ENCODE assay signal across 9 cellular contexts in genomic region chr20:8535403-8536003, GRCh38.
A peak's percentile ranks its signal among the peaks of the same experiment; 100 is the strongest.
DNase-seq lines count a peak whose midpoint lies in the region; ATAC-seq, FAIRE-seq and TF ChIP-seq lines count a peak whose summit lies in the region.
"Had no signal": no experiment of that assay in that cellular context is flagged by ENCODE, and none has a peak within 500 bp of the region (broad histone marks: within the 10 kb centered on the region; RNA-seq: fewer than 3 reads in every experiment).

No MANE protein-coding gene starts in this region.

- H4K8ac ChIP-seq in H1 (ENCODE audit: extremely low read depth, insufficient read depth, low read length): no peak overlapping the region

- H3K4me3 Mint-ChIP-seq in stimulated activated naive CD8-positive, alpha-beta T cell treated with anti-CD3 and anti-CD28 coated beads, Interleukin-15, amount 100 ng/mL, for 72 hours: no peak overlapping the region

- H3K9me3 ChIP-seq in H1 (ENCODE audit: insufficient read depth in 2 of 2, low read depth in 1 of 2, low read length in 1 of 2): no peaks in the 10 kb centered on the region

- no peak for TF ChIP-seq POLR2A in H1 (IDR thresholded peaks at IDR 0.05; ENCODE audit: control extremely low read depth in 1 of 2, low read depth in 2 of 2, low read length in 2 of 2)

- peak; percentile 32 to 53; a peak in 3 of 4 replicates for TF ChIP-seq RAD21 in H1 (IDR thresholded peaks at IDR 0.05 in 1 of 2, conservative IDR thresholded peaks at IDR 0.05 in 1 of 2; ENCODE audit: low read depth in 2 of 2, low read length in 2 of 2)

- no peak overlapping the region for H3K4me2 ChIP-seq in H1 (ENCODE audit: insufficient read depth in 1 of 2, low read depth in 2 of 2, low read length in 2 of 2)

- H3K23ac ChIP-seq in H1 (ENCODE audit: insufficient read length): no peak overlapping the region

- H3K27me3 Mint-ChIP-seq in stimulated activated naive CD8-positive, alpha-beta T cell treated with anti-CD3 and anti-CD28 coated beads, Interleukin-15, amount 100 ng/mL, for 72 hours: no peaks in the 10 kb centered on the region

- H3K4me1 Mint-ChIP-seq in stimulated activated naive CD8-positive, alpha-beta T cell treated with anti-CD3 and anti-CD28 coated beads, Interleukin-15, amount 100 ng/mL, for 72 hours: no peaks in the 10 kb centered on the region

- no peak overlapping the region for H3K27ac Mint-ChIP-seq in stimulated activated naive CD8-positive, alpha-beta T cell treated with anti-CD3 and anti-CD28 coated beads, Interleukin-15, amount 100 ng/mL, for 72 hours

- H3K79me2 ChIP-seq in H1 (ENCODE audit: control insufficient read depth in 1 of 2, insufficient read depth in 2 of 2, low read length in 2 of 2): no peaks in the 10 kb centered on the region

- H3K9ac ChIP-seq in H1 (replicated peaks in 1 of 4; ENCODE audit: extremely low read depth in 1 of 4, low read depth in 3 of 4, low read length in 3 of 4): no peak overlapping the region

- H3K4me3 ChIP-seq in H1 (ENCODE audit: extremely low read depth in 1 of 4, insufficient read depth in 2 of 4, low read depth in 3 of 4, low read length in 4 of 4): no peak overlapping the region

- H4K5ac ChIP-seq in H1 (ENCODE audit: insufficient read length, low read depth, low read length): no peak overlapping the region

- CTCF ChIA-PET in H1 (lab: Charles Lee; ENCODE audit: partially characterized antibody): interaction anchor here (0.7 to 3.2 kb wide), 26 partner anchors 9 to 512 kb away, joined by 3 to 23 read pairs (median 4); no protein-coding TSS in a partner anchor

- TF ChIP-seq CTCF in H1 (IDR thresholded peaks at IDR 0.05; ENCODE audit: control extremely low read depth in 1 of 3, insufficient read depth in 1 of 3, low read depth in 1 of 3, low read length in 3 of 3): peak; percentile 36 to 61 (median 61)

- H3K27ac ChIP-seq in H1 (ENCODE audit: low read depth, low read length): no peak overlapping the region

- TF ChIP-seq EP300 in H1 (IDR thresholded peaks at IDR 0.05; ENCODE audit: borderline replicate concordance in 1 of 2, low read depth in 2 of 2, low read length in 2 of 2): no peak

- peaks cover 0 to 3% (median 0%) of the 10 kb centered on the region in 4 experiments; a peak in 1 of 7 replicates for H3K4me1 ChIP-seq in H1 (replicated peaks in 1 of 4; ENCODE audit: control insufficient read depth in 3 of 4, insufficient read depth in 4 of 4, low read length in 3 of 4)

- H3K27me3 ChIP-seq in H1 (replicated peaks in 1 of 4; ENCODE audit: control insufficient read depth in 3 of 4, extremely low read depth in 1 of 4, insufficient read depth in 3 of 4, low read length in 3 of 4): no peaks in the 10 kb centered on the region

- H3K9me3 Mint-ChIP-seq in stimulated activated naive CD8-positive, alpha-beta T cell treated with anti-CD3 and anti-CD28 coated beads, Interleukin-15, amount 100 ng/mL, for 72 hours: no peaks in the 10 kb centered on the region

- H2BK20ac ChIP-seq in H1 (ENCODE audit: low read length): no peak overlapping the region

- no peak overlapping the region for H3K18ac ChIP-seq in H1 (ENCODE audit: extremely low read depth, low read length)

- no peak overlapping the region for H2AK5ac ChIP-seq in H1 (ENCODE audit: low read depth, low read length)

- DNase-seq in stimulated activated naive CD8-positive, alpha-beta T cell treated with anti-CD3 and anti-CD28 coated beads, Interleukin-15, Interleukin-2, amounts not matched to agents 100 U/mL and 50 U/mL, for 24 hours: peak; percentile 12
- no peak for DNase-seq in stimulated activated naive CD8-positive, alpha-beta T cell treated with anti-CD3 and anti-CD28 coated beads, Interleukin-15, amount 100 ng/mL, for 72 hours
- peak; percentile 4 for DNase-seq in NCI-H146 treated with DMSO at 0.1 percent for 48 hours (lab: John Stamatoyannopoulos, UW; ENCODE audit: unreplicated experiment)
- no peak for DNase-seq in H1 (ENCODE audit: low read depth in 1 of 2, low spot score in 2 of 2)
- no peak for DNase-seq in putamen (ENCODE audit: low spot score)
- DNase-seq in hypothalamus (lab: John Stamatoyannopoulos, UW): no peak
- DNase-seq: cerebellar nuclear complex had no signal

- no peak overlapping the region for H3K14ac ChIP-seq in H1 (ENCODE audit: insufficient read length)

- H3K4ac ChIP-seq in H1 (replicated peaks; ENCODE audit: insufficient read length, low read depth, low read length): no peak overlapping the region

- no peaks in the 10 kb centered on the region for H4K20me1 ChIP-seq in H1 (replicated peaks in 1 of 2; ENCODE audit: control insufficient read depth in 1 of 2, insufficient read depth in 2 of 2, low read length in 2 of 2)

- H3K23me2 ChIP-seq in H1 (ENCODE audit: low read depth, low read length): no peaks in the 10 kb centered on the region

- POLR2A ChIA-PET in H1 (lab: Charles Lee; ENCODE audit: partially characterized antibody): no interaction called here

- no peak overlapping the region for H4K91ac ChIP-seq in H1 (replicated peaks; ENCODE audit: insufficient read length, low read length)

- no peak overlapping the region for H2BK5ac ChIP-seq in H1 (ENCODE audit: low read depth, low read length)

- H2BK120ac ChIP-seq in H1 (replicated peaks; ENCODE audit: low read depth, low read length): no peak overlapping the region

- no peak overlapping the region for H3K56ac ChIP-seq in H1 (replicated peaks; ENCODE audit: insufficient read length, low read depth, low read length)

- no peak overlapping the region for H2BK15ac ChIP-seq in H1 (ENCODE audit: low read length)

- no peaks in the 10 kb centered on the region for H3K79me1 ChIP-seq in H1 (ENCODE audit: low read depth, low read length)

- H2AFZ ChIP-seq in H1 (ENCODE audit: low read length): no peak overlapping the region

- H3K36me3 ChIP-seq in H1 (ENCODE audit: control insufficient read depth in 2 of 4, insufficient read depth in 4 of 4, low read length in 3 of 4): no peaks in the 10 kb centered on the region

- no peak for FAIRE-seq in H1 (lab: Jason Lieb, UNC)

- no peak for ATAC-seq in stimulated activated naive CD8-positive, alpha-beta T cell treated with anti-CD3 and anti-CD28 coated beads, Interleukin-15, Interleukin-2, amounts not matched to agents 100 U/mL and 50 U/mL, for 24 hours
- no peak for ATAC-seq in stimulated activated naive CD8-positive, alpha-beta T cell treated with anti-CD3 and anti-CD28 coated beads, Interleukin-15, amount 100 ng/mL, for 72 hours
- ATAC-seq in HG02642 (IDR thresholded peaks at IDR 0.05; ENCODE audit: poor library complexity, unreplicated experiment) (no peak), GM18870 (IDR thresholded peaks at IDR 0.05; ENCODE audit: unreplicated experiment) (no peak)

- no peak overlapping the region for H2BK12ac ChIP-seq in H1 (ENCODE audit: low read depth, low read length)

- WGBS in H1 (ENCODE audit: extremely low coverage in 1 of 2, insufficient coverage in 1 of 2, insufficient read length in 1 of 2, insufficient replicate concordance in 2 of 2, low coverage in 1 of 2, low lambda C conversion rate in 2 of 2, missing lambda C conversion rate in 1 of 2), 2 experiments: 68% methylated on average over 3 of the region's 3 CpGs; no CpG with 5 or more reads in 1 of the 2 experiments

Comparison
In these comparisons a context has a peak if more than half of its experiments do, and no peak if none do; other contexts are left out.
1. DNase-seq: peak in stimulated activated naive CD8-positive, alpha-beta T cell treated with anti-CD3 and anti-CD28 coated beads, Interleukin-15, Interleukin-2, amounts not matched to agents 100 U/mL and 50 U/mL, for 24 hours (single experiment) and NCI-H146 treated with DMSO at 0.1 percent for 48 hours (single experiment); none in stimulated activated naive CD8-positive, alpha-beta T cell treated with anti-CD3 and anti-CD28 coated beads, Interleukin-15, amount 100 ng/mL, for 72 hours (0 of 2), H1 (0 of 2), putamen (single experiment) and hypothalamus (0 of 51).